ENCODE assay signal across 8 cellular contexts in genomic region chr11:67119577-67120391, GRCh38. TPM values are rescaled to one million over a fixed set of nuclear protein-coding genes. Genes with fewer than 3 reads are reported as not detected.
DNase-seq lines count a peak whose midpoint lies in the region; ATAC-seq and TF ChIP-seq lines count a peak whose summit lies in the region.

No MANE protein-coding gene starts in this region.

- H3K4me1 Mint-ChIP-seq in T-helper 17 cell: peaks cover 20% of the 10 kb centered on the region
- H3K4me1 Mint-ChIP-seq in stimulated activated naive CD8-positive, alpha-beta T cell treated with anti-CD3 and anti-CD28 coated beads, Interleukin-15, Interleukin-2, amounts not matched to agents 100 ng/mL and 50 ng/mL, for 24 hours (ENCODE audit: low read depth): peaks cover 41% of the 10 kb centered on the region

- peak overlapping the region; percentile 75 for H3K4me2 ChIP-seq in BLaER1

- H3K27ac Mint-ChIP-seq in T-helper 17 cell: peak overlapping the region; percentile 97
- peak overlapping the region; percentile 92 for H3K27ac Mint-ChIP-seq in stimulated activated naive CD8-positive, alpha-beta T cell treated with anti-CD3 and anti-CD28 coated beads, Interleukin-15, Interleukin-2, amounts not matched to agents 100 ng/mL and 50 ng/mL, for 24 hours

- peak in 2 of 3 donors; percentile 11 to 17 for DNase-seq in T-helper 17 cell
- no peak for DNase-seq in coronary artery (ENCODE audit: low spot score)
- DNase-seq in lung (ENCODE audit: low spot score): no peak

- H4K20me1 ChIP-seq in BLaER1: peaks cover 56% of the 10 kb centered on the region

- H3K36me3 ChIP-seq in BLaER1: peaks cover 25% of the 10 kb centered on the region
- H3K36me3 ChIP-seq in lung (ENCODE audit: control insufficient read depth in 2 of 2, insufficient read depth in 2 of 2, low read length in 2 of 2): peaks cover 0 to 2% of the 10 kb centered on the region in 2 donors

- WGBS in lung, 2 donors: 0 to 1% methylated on average over 40 to 63 of the region's 63 CpGs

- H3K4me3 Mint-ChIP-seq in T-helper 17 cell: peak overlapping the region; percentile 98
- H3K4me3 Mint-ChIP-seq in stimulated activated naive CD8-positive, alpha-beta T cell treated with anti-CD3 and anti-CD28 coated beads, Interleukin-15, Interleukin-2, amounts not matched to agents 100 ng/mL and 50 ng/mL, for 24 hours: peak overlapping the region; percentile 95

- H3K4me1 ChIP-seq in BLaER1: peaks cover 37% of the 10 kb centered on the region
- peaks cover 4% of the 10 kb centered on the region in 2 donors for H3K4me1 ChIP-seq in lung (ENCODE audit: control insufficient read depth in 2 of 2, insufficient read depth in 2 of 2, low read length in 2 of 2)

- peak overlapping the region; percentile 98 for H3K9ac ChIP-seq in BLaER1

- peaks cover 34% of the 10 kb centered on the region for H3K27me3 ChIP-seq in BLaER1
- no peaks in the 10 kb centered on the region for H3K27me3 ChIP-seq in lung (ENCODE audit: control insufficient read depth, insufficient read depth)

- no peaks in the 10 kb centered on the region for H3K9me3 Mint-ChIP-seq in stimulated activated naive CD8-positive, alpha-beta T cell treated with anti-CD3 and anti-CD28 coated beads, Interleukin-15, Interleukin-2, amounts not matched to agents 100 ng/mL and 50 ng/mL, for 24 hours

- H3K9me3 ChIP-seq in BLaER1 (no peaks in the 10 kb centered on the region), T-helper 17 cell (ENCODE audit: control insufficient read depth, low read length, poor library complexity, severe bottlenecking) (no peaks in the 10 kb centered on the region), lung (ENCODE audit: control insufficient read depth in 2 of 2, insufficient read depth in 1 of 2, low read length in 1 of 2) (no peaks in the 10 kb centered on the region)

- H3K27me3 Mint-ChIP-seq in T-helper 17 cell: no peaks in the 10 kb centered on the region
- H3K27me3 Mint-ChIP-seq in stimulated activated naive CD8-positive, alpha-beta T cell treated with anti-CD3 and anti-CD28 coated beads, Interleukin-15, Interleukin-2, amounts not matched to agents 100 ng/mL and 50 ng/mL, for 24 hours: no peaks in the 10 kb centered on the region

- H3K36me3 Mint-ChIP-seq in T-helper 17 cell (ENCODE audit: low read depth): no peaks in the 10 kb centered on the region
- peaks cover 26% of the 10 kb centered on the region for H3K36me3 Mint-ChIP-seq in stimulated activated naive CD8-positive, alpha-beta T cell treated with anti-CD3 and anti-CD28 coated beads, Interleukin-15, Interleukin-2, amounts not matched to agents 100 ng/mL and 50 ng/mL, for 24 hours (ENCODE audit: low read depth)

- H3K27ac ChIP-seq in BLaER1 (peak overlapping the region; percentile 98), coronary artery (peak overlapping the region; percentile 96), lung (ENCODE audit: low read depth in 1 of 2, low read length in 1 of 2) (peak overlapping the region; percentile 95 to 99)

- H3K4me3 ChIP-seq in BLaER1: peak overlapping the region; percentile 100
- H3K4me3 ChIP-seq in coronary artery: peak overlapping the region; percentile 90
- H3K4me3 ChIP-seq in lung: peak overlapping the region; percentile 93

- TF ChIP-seq CTCF in coronary artery (IDR thresholded peaks at IDR 0.05): no peak
- no peak for TF ChIP-seq CTCF in lung (IDR thresholded peaks at IDR 0.05; ENCODE audit: control extremely low read depth, extremely low read depth)

- ATAC-seq in GM18873 (IDR thresholded peaks at IDR 0.05; ENCODE audit: low FRiP score, unreplicated experiment): peak; percentile 6
- peak; percentile 27 for ATAC-seq in HG03196 (IDR thresholded peaks at IDR 0.05; ENCODE audit: unreplicated experiment)
- no peak for ATAC-seq in T-helper 17 cell
- no peak for ATAC-seq in lung (ENCODE audit: insufficient read depth, low FRiP score)
- ATAC-seq in HG02884 (IDR thresholded peaks at IDR 0.05; ENCODE audit: unreplicated experiment): no peak

RNA-seq across cellular contexts. Expression of gene KDM2A, which starts 0.7 kb away (rescaled TPM):
- 100 to 1,000 TPM; 366 to 425 TPM for total RNA-seq in T-helper 17 cell
- 100 to 1,000 TPM in 1 of 2 donors, 10 to 100 TPM in 1; 81.8 to 102 TPM for total RNA-seq in lung
- polyA plus RNA-seq in lung: 10 to 100 TPM; 30.6 to 44.6 TPM

Comparison
In these comparisons a context has a peak if more than half of its experiments do, and no peak if none do; other contexts are left out.
1. ATAC-seq: peak in GM18873 (single experiment) and HG03196 (single experiment); none in T-helper 17 cell (single experiment), lung (single experiment) and HG02884 (single experiment).
2. DNase-seq: peak in T-helper 17 cell (2 of 3); none in coronary artery (single experiment) and lung (single experiment).
3. Peak in every context shown above with its lines, with median percentiles within 50 percentile points of each other: H3K27ac ChIP-seq and H3K4me3 ChIP-seq.